In genomic region chr4:76688737-76689078, GRCh38 we compare ENCODE assay signal across 10 cellular contexts.
DNase-seq lines count a peak whose midpoint lies in the region; ATAC-seq and TF ChIP-seq lines count a peak whose summit lies in the region.
"Had no signal": no experiment of that assay in that cellular context is flagged by ENCODE, and none has a peak within 500 bp of the region (broad histone marks: within the 10 kb centered on the region; RNA-seq: fewer than 3 reads in every experiment).

No MANE protein-coding gene starts in this region.

- H3K4me3 ChIP-seq in CD8-positive, alpha-beta T cell (ENCODE audit: low read depth, low read length) = peak overlapping the region; percentile 31
- H3K4me3 ChIP-seq in HUES48 (ENCODE audit: low read depth, low read length) = peak overlapping the region; percentile 72
- no peak overlapping the region for H3K4me3 ChIP-seq in naive thymus-derived CD4-positive, alpha-beta T cell (ENCODE audit: low read length)
- H3K4me3 ChIP-seq: K562 had no signal

- ATAC-seq in CD8-positive, alpha-beta T cell = no peak
- no peak for ATAC-seq in naive thymus-derived CD4-positive, alpha-beta T cell
- no peak for ATAC-seq in GM19328 (IDR thresholded peaks at IDR 0.05; ENCODE audit: unreplicated experiment)

- DNase-seq in CD8-positive, alpha-beta T cell = no peak
- DNase-seq in cerebellar cortex (ENCODE audit: low spot score) (peak; percentile 69), hepatic stellate cell (ENCODE audit: low spot score) (no peak), pons (ENCODE audit: low spot score) (no peak)
- DNase-seq in naive thymus-derived CD4-positive, alpha-beta T cell = peak in 1 of 9 donors; percentile 1
- DNase-seq in stimulated activated CD4-positive, alpha-beta T cell treated with anti-CD3 and anti-CD28 coated beads, Interleukin-15, amount 100 ng/mL, for 24 hours = no peak

- POLR2A ChIA-PET in CD8-positive, alpha-beta T cell (lab: Charles Lee) = no interaction called here
- POLR2A ChIA-PET in naive thymus-derived CD4-positive, alpha-beta T cell (lab: Charles Lee) = no interaction called here

- H3K4me1 ChIP-seq in CD8-positive, alpha-beta T cell (ENCODE audit: insufficient read depth, low read length) = peaks cover 18% of the 10 kb centered on the region
- H3K4me1 ChIP-seq in HUES48 (ENCODE audit: control insufficient read depth, insufficient read depth, low read length) = peaks cover 36% of the 10 kb centered on the region
- H3K4me1 ChIP-seq in naive thymus-derived CD4-positive, alpha-beta T cell (ENCODE audit: control insufficient read depth in 2 of 2, insufficient read depth in 2 of 2, low read length in 2 of 2) = peaks cover 0 to 9% of the 10 kb centered on the region in 2 donors

- peaks cover 15% of the 10 kb centered on the region for H3K4me1 Mint-ChIP-seq in CD8-positive, alpha-beta T cell (ENCODE audit: low read depth)
- peaks cover 9 to 31% (median 16%) of the 10 kb centered on the region in 7 donors for H3K4me1 Mint-ChIP-seq in naive thymus-derived CD4-positive, alpha-beta T cell

- intact Hi-C loops in CD8-positive, alpha-beta T cell (cut with DNase I, micrococcal nuclease) = no loop called here
- intact Hi-C loops in naive thymus-derived CD4-positive, alpha-beta T cell (cut with micrococcal nuclease) = no loop called here

- H3K9me3 ChIP-seq in CD8-positive, alpha-beta T cell (ENCODE audit: low read length) = no peaks in the 10 kb centered on the region
- no peaks in the 10 kb centered on the region for H3K9me3 ChIP-seq in HUES48 (ENCODE audit: control insufficient read depth, insufficient read depth, low read length)
- H3K9me3 ChIP-seq in naive thymus-derived CD4-positive, alpha-beta T cell (ENCODE audit: control insufficient read depth in 2 of 3, low read length in 3 of 3) = no peaks in the 10 kb centered on the region
- H3K9me3 ChIP-seq: mucosa of descending colon had no signal

- H3K27me3 Mint-ChIP-seq in CD8-positive, alpha-beta T cell (ENCODE audit: low read depth) = peaks cover 58% of the 10 kb centered on the region
- H3K27me3 Mint-ChIP-seq in naive thymus-derived CD4-positive, alpha-beta T cell = peaks cover 64 to 83% (median 70%) of the 10 kb centered on the region in 5 donors

- no peak for TF ChIP-seq CTCF in CD8-positive, alpha-beta T cell (IDR thresholded peaks at IDR 0.05)

- H3K27me3 ChIP-seq in CD8-positive, alpha-beta T cell (ENCODE audit: insufficient read depth, low read length) = peaks cover 21% of the 10 kb centered on the region
- peaks cover 16% of the 10 kb centered on the region for H3K27me3 ChIP-seq in HUES48 (ENCODE audit: control insufficient read depth, insufficient read depth, low read length)
- H3K27me3 ChIP-seq in naive thymus-derived CD4-positive, alpha-beta T cell (ENCODE audit: control insufficient read depth in 2 of 2, insufficient read depth in 2 of 2, low read length in 2 of 2) = peaks cover 6 to 22% of the 10 kb centered on the region in 2 donors

- no peaks in the 10 kb centered on the region for H3K9me3 Mint-ChIP-seq in CD8-positive, alpha-beta T cell
- no peaks in the 10 kb centered on the region for H3K9me3 Mint-ChIP-seq in naive thymus-derived CD4-positive, alpha-beta T cell

- CTCF ChIA-PET in CD8-positive, alpha-beta T cell (lab: Charles Lee) = no interaction called here
- CTCF ChIA-PET in naive thymus-derived CD4-positive, alpha-beta T cell (lab: Charles Lee) = no interaction called here

- H3K36me3 ChIP-seq in CD8-positive, alpha-beta T cell (ENCODE audit: insufficient read depth, low read length) = no peaks in the 10 kb centered on the region
- H3K36me3 ChIP-seq in HUES48 (ENCODE audit: control insufficient read depth, insufficient read depth, low read length) = no peaks in the 10 kb centered on the region
- H3K36me3 ChIP-seq in naive thymus-derived CD4-positive, alpha-beta T cell (ENCODE audit: control insufficient read depth in 2 of 3, insufficient read depth in 3 of 3, low read length in 3 of 3) = no peaks in the 10 kb centered on the region

- no peak overlapping the region for H3K27ac ChIP-seq in CD8-positive, alpha-beta T cell (ENCODE audit: low read depth, low read length)
- peak overlapping the region; percentile 58 for H3K27ac ChIP-seq in HUES48 (ENCODE audit: low read depth, low read length)
- no peak overlapping the region for H3K27ac ChIP-seq in naive thymus-derived CD4-positive, alpha-beta T cell (ENCODE audit: low read depth, low read length)

- peak overlapping the region; percentile 70; the same call in 1 of the 2 replicates for H3K9ac ChIP-seq in HUES48 (ENCODE audit: low read depth, low read length)

- no peak overlapping the region for H3K27ac Mint-ChIP-seq in CD8-positive, alpha-beta T cell
- no peak overlapping the region for H3K27ac Mint-ChIP-seq in naive thymus-derived CD4-positive, alpha-beta T cell

- H3K4me3 Mint-ChIP-seq in CD8-positive, alpha-beta T cell = peak overlapping the region; percentile 68
- H3K4me3 Mint-ChIP-seq in naive thymus-derived CD4-positive, alpha-beta T cell = peak overlapping the region; percentile 43 to 84 (median 75)

- H3K36me3 Mint-ChIP-seq in CD8-positive, alpha-beta T cell = no peaks in the 10 kb centered on the region
- peaks cover 0 to 2% (median 0%) of the 10 kb centered on the region in 5 donors for H3K36me3 Mint-ChIP-seq in naive thymus-derived CD4-positive, alpha-beta T cell
